ENCODE assay signal across 1 cellular context in genomic region chr14:102262894-102263462, GRCh38.
A peak's percentile ranks its signal among the peaks of the same experiment; 100 is the strongest.
TF ChIP-seq lines count a peak whose summit lies in the region.

No MANE protein-coding gene starts in this region.

TF ChIP-seq in HepG2, 621 proteins besides CTCF, POLR2A, EP300 and RAD21 (continued from another document and continues in another):
- TF ChIP-seq AFF4 (CRISPR knock-in tag; IDR thresholded peaks at IDR 0.05), result no peak
- TF ChIP-seq PPARG (CRISPR knock-in tag; conservative IDR thresholded peaks at IDR 0.05), result peak; percentile 61; the same call in 1 of the 2 replicates
- TF ChIP-seq ZNF644 (CRISPR knock-in tag; IDR thresholded peaks at IDR 0.05; ENCODE audit: low read depth), result peak; percentile 41; the same call in 1 of the 2 replicates
- TF ChIP-seq ZNF138 (CRISPR knock-in tag; IDR thresholded peaks at IDR 0.05; ENCODE audit: low read depth), result no peak
- no peak for TF ChIP-seq CC2D1A (CRISPR knock-in tag; IDR thresholded peaks at IDR 0.05)
- TF ChIP-seq AGO1 (IDR thresholded peaks at IDR 0.05; ENCODE audit: low read depth, low read length, poor library complexity, severe bottlenecking), result no peak
- TF ChIP-seq TGIF2 (CRISPR knock-in tag; IDR thresholded peaks at IDR 0.05), result no peak
- no peak for TF ChIP-seq ZNF891 (CRISPR knock-in tag; IDR thresholded peaks at IDR 0.05)
- no peak for TF ChIP-seq ZNF678 (CRISPR knock-in tag; IDR thresholded peaks at IDR 0.05)
- no peak for TF ChIP-seq MIER2 (CRISPR knock-in tag; IDR thresholded peaks at IDR 0.05)
- no peak for TF ChIP-seq CERS6 (CRISPR knock-in tag; IDR thresholded peaks at IDR 0.05)
- TF ChIP-seq CBX5 (CRISPR knock-in tag; IDR thresholded peaks at IDR 0.05; ENCODE audit: borderline replicate concordance), result 0 out of 2 replicates have a peak, but pooled peaks have one; percentile 35
- TF ChIP-seq NFE2L2 (IDR thresholded peaks at IDR 0.05; ENCODE audit: low read length), result no peak
- TF ChIP-seq CEBPZ (IDR thresholded peaks at IDR 0.05; ENCODE audit: low read length), result no peak
- TF ChIP-seq GMEB2 (CRISPR knock-in tag; IDR thresholded peaks at IDR 0.05; ENCODE audit: low read depth), result no peak
- no peak for TF ChIP-seq ZNF713 (CRISPR knock-in tag; IDR thresholded peaks at IDR 0.05)
- no peak for TF ChIP-seq FOXP4 (CRISPR knock-in tag; IDR thresholded peaks at IDR 0.05)
- no peak for TF ChIP-seq NR0B2 (CRISPR knock-in tag; IDR thresholded peaks at IDR 0.05)
- TF ChIP-seq ZNF7 (CRISPR knock-in tag; IDR thresholded peaks at IDR 0.05), result no peak
- no peak for TF ChIP-seq CCAR2 (optimal IDR thresholded peaks at IDR 0.05; ENCODE audit: low read depth, low read length)
- TF ChIP-seq ZNF570 (CRISPR knock-in tag; IDR thresholded peaks at IDR 0.05; ENCODE audit: borderline replicate concordance), result no peak
- no peak for TF ChIP-seq PLSCR1 (CRISPR knock-in tag; IDR thresholded peaks at IDR 0.05; ENCODE audit: borderline replicate concordance)
- no peak for TF ChIP-seq ARHGAP35 (CRISPR knock-in tag; IDR thresholded peaks at IDR 0.05; ENCODE audit: borderline replicate concordance)
- TF ChIP-seq SNRNP70 (IDR thresholded peaks at IDR 0.05; ENCODE audit: low read depth, low read length), result no peak
- no peak for TF ChIP-seq HCFC1 (IDR thresholded peaks at IDR 0.05; ENCODE audit: low read depth, low read length)
- TF ChIP-seq TOPORS (CRISPR knock-in tag; IDR thresholded peaks at IDR 0.05), result no peak
- no peak; the same call in 1 of the 2 replicates for TF ChIP-seq ZBTB43 (CRISPR knock-in tag; conservative IDR thresholded peaks at IDR 0.05)
- no peak for TF ChIP-seq STAG1 (CRISPR knock-in tag; IDR thresholded peaks at IDR 0.05)
- no peak for TF ChIP-seq ZFP36L2 (CRISPR knock-in tag; IDR thresholded peaks at IDR 0.05)
- TF ChIP-seq HNRNPK (IDR thresholded peaks at IDR 0.05; ENCODE audit: low read depth, low read length, poor library complexity, severe bottlenecking), result no peak
- TF ChIP-seq ZSCAN9 (CRISPR knock-in tag; IDR thresholded peaks at IDR 0.05; ENCODE audit: borderline replicate concordance), result no peak
- no peak for TF ChIP-seq ZNF670 (CRISPR knock-in tag; IDR thresholded peaks at IDR 0.05; ENCODE audit: borderline replicate concordance)
- no peak for TF ChIP-seq CREM (IDR thresholded peaks at IDR 0.05)
- no peak for TF ChIP-seq CREM (CRISPR knock-in tag; IDR thresholded peaks at IDR 0.05)
- peak; percentile 54; the same call in 1 of the 2 replicates for TF ChIP-seq ZFY (CRISPR knock-in tag; IDR thresholded peaks at IDR 0.05)
- TF ChIP-seq RARA (CRISPR knock-in tag; IDR thresholded peaks at IDR 0.05), result peak; percentile 35; the same call in 1 of the 2 replicates
- TF ChIP-seq TBP (CRISPR knock-in tag; IDR thresholded peaks at IDR 0.05), result no peak
- no peak for TF ChIP-seq ZNF460 (CRISPR knock-in tag; IDR thresholded peaks at IDR 0.05; ENCODE audit: borderline replicate concordance)
- 0 out of 2 replicates have a peak, but pooled peaks have one; percentile 75 for TF ChIP-seq CREB3 (CRISPR knock-in tag; IDR thresholded peaks at IDR 0.05)
- TF ChIP-seq IRF9 (CRISPR knock-in tag; IDR thresholded peaks at IDR 0.05; ENCODE audit: borderline replicate concordance), result no peak
- peak; percentile 84; the same call in 1 of the 2 replicates for TF ChIP-seq SOX5 (CRISPR knock-in tag; IDR thresholded peaks at IDR 0.05; ENCODE audit: borderline replicate concordance)
- TF ChIP-seq ZNF563 (CRISPR knock-in tag; IDR thresholded peaks at IDR 0.05), result no peak
- no peak for TF ChIP-seq REST (IDR thresholded peaks at IDR 0.05; ENCODE audit: borderline replicate concordance in 1 of 2, low read depth in 1 of 2, low read length in 2 of 2)
